Comparison of ENCODE assay signal across 8 cellular contexts in genomic region chr19:801030-801860, GRCh38. TPM values are rescaled to one million over a fixed set of nuclear protein-coding genes. Genes with fewer than 3 reads are reported as not detected.
A peak's percentile ranks its signal among the peaks of the same experiment; 100 is the strongest.
DNase-seq lines count a peak whose midpoint lies in the region; ATAC-seq and TF ChIP-seq lines count a peak whose summit lies in the region.

No MANE protein-coding gene starts in this region.

- TF ChIP-seq POLR2A in spleen (IDR thresholded peaks at IDR 0.05): no peak
- no peak for TF ChIP-seq POLR2A in lower leg skin (IDR thresholded peaks at IDR 0.05)

- peaks cover 15% of the 10 kb centered on the region for H3K4me1 ChIP-seq in right cardiac atrium (ENCODE audit: control insufficient read depth, insufficient read depth, low read length)
- peaks cover 52 to 88% (median 74%) of the 10 kb centered on the region in 6 donors for H3K4me1 ChIP-seq in spleen

- H3K9me3 ChIP-seq in right cardiac atrium (ENCODE audit: control insufficient read depth, low read length) (no peaks in the 10 kb centered on the region), spleen (no peaks in the 10 kb centered on the region)

- H3K36me3 Mint-ChIP-seq in activated naive CD4-positive, alpha-beta T cell treated with anti-CD3 and anti-CD28 coated beads, Interleukin-2, amount 50 U/mL, for 72 hours: peaks cover 40 to 42% of the 10 kb centered on the region in 2 donors

- ATAC-seq in activated naive CD4-positive, alpha-beta T cell treated with anti-CD3 and anti-CD28 coated beads, Interleukin-2, amount 50 U/mL, for 72 hours: no peak
- peak; percentile 2 to 17 for ATAC-seq in right cardiac atrium
- ATAC-seq in GM18519 (IDR thresholded peaks at IDR 0.05; ENCODE audit: low FRiP score, unreplicated experiment): no peak

- H3K4me3 ChIP-seq in right cardiac atrium (ENCODE audit: low read length) (peak overlapping the region; percentile 1), spleen (peak overlapping the region in 7 of 8 donors; percentile 8 to 99 (median 23)), lower leg skin (ENCODE audit: low read depth, poor library complexity, severe bottlenecking) (no peak overlapping the region)

- peak; percentile 4 for DNase-seq in NCI-H2107 treated with DMSO at 0.1 percent for 48 hours (lab: John Stamatoyannopoulos, UW; ENCODE audit: unreplicated experiment)
- DNase-seq in NCI-H2107 (lab: John Stamatoyannopoulos, UW): no peak
- peak in 1 of 2 donors; percentile 41 for DNase-seq in activated naive CD4-positive, alpha-beta T cell treated with anti-CD3 and anti-CD28 coated beads, Interleukin-2, amount 50 U/mL, for 72 hours (ENCODE audit: low spot score in 2 of 2)
- peak; percentile 89 to 94 (median 93) for DNase-seq in right cardiac atrium
- no peak for DNase-seq in spleen
- DNase-seq in HuH-7 (ENCODE audit: low spot score): no peak
- no peak for DNase-seq in lower leg skin (ENCODE audit: low spot score in 2 of 2)

- TF ChIP-seq CTCF in spleen (IDR thresholded peaks at IDR 0.05 in 8 of 11, conservative IDR thresholded peaks at IDR 0.05 in 3 of 11) (no peak), lower leg skin (IDR thresholded peaks at IDR 0.05) (no peak)

- WGBS in right cardiac atrium: 22% methylated on average over 29 of the region's 29 CpGs
- WGBS in spleen, 5 donors: 27 to 57% (median 41%) methylated on average over 15 to 29 of the region's 29 CpGs
- WGBS in lower leg skin, 2 donors: 28 to 34% methylated on average over 17 to 28 of the region's 29 CpGs

- H3K27ac ChIP-seq in right cardiac atrium (ENCODE audit: low read length) (peak overlapping the region; percentile 27), spleen (peak overlapping the region in 7 of 8 donors; percentile 38 to 100 (median 64))

- H3K36me3 ChIP-seq in spleen: peaks cover 5 to 72% (median 37%) of the 10 kb centered on the region in 6 donors

- H3K27me3 ChIP-seq in right cardiac atrium (ENCODE audit: control insufficient read depth, insufficient read depth) (no peaks in the 10 kb centered on the region), spleen (replicated peaks in 1 of 7) (no peaks in the 10 kb centered on the region)

- H3K9me3 Mint-ChIP-seq in activated naive CD4-positive, alpha-beta T cell treated with anti-CD3 and anti-CD28 coated beads, Interleukin-2, amount 50 U/mL, for 72 hours: no peaks in the 10 kb centered on the region

- intact Hi-C loops in right cardiac atrium (cut with DNase I): loop anchor here in 1 of 4 donors (10.0 kb wide), 1 partner anchor 54 kb away; the partner anchor contains the start of genes CFD and ELANE
- intact Hi-C loops in spleen (cut with DNase I; ENCODE audit: low total_unique reads): no loop called here
- intact Hi-C loops in lower leg skin (cut with DNase I; ENCODE audit: low total_unique reads): no loop called here

- peak overlapping the region; percentile 92 to 98 for H3K27ac Mint-ChIP-seq in activated naive CD4-positive, alpha-beta T cell treated with anti-CD3 and anti-CD28 coated beads, Interleukin-2, amount 50 U/mL, for 72 hours

RNA-seq across cellular contexts. Expression of gene PTBP1, which starts 4.0 kb away (rescaled TPM):
- total RNA-seq in activated naive CD4-positive, alpha-beta T cell treated with anti-CD3 and anti-CD28 coated beads, Interleukin-2, amount 50 U/mL, for 72 hours: 100 to 1,000 TPM; 485 to 591 TPM
- total RNA-seq in right cardiac atrium (100 to 1,000 TPM in 1 of 4 donors, 10 to 100 TPM in 3; 67.5 to 119 (median 82.3) TPM), spleen (100 to 1,000 TPM; 147 to 305 (median 247) TPM), lower leg skin (100 to 1,000 TPM; 167 to 237 (median 205) TPM)
- polyA plus RNA-seq in right cardiac atrium (42.9 TPM), spleen (100 to 1,000 TPM in 1 of 3 donors, 10 to 100 TPM in 2; 89.9 to 130 (median 98.6) TPM)

RNA-seq across cellular contexts. Expression of gene PLPPR3, which starts 20.5 kb away (rescaled TPM):
- total RNA-seq in activated naive CD4-positive, alpha-beta T cell treated with anti-CD3 and anti-CD28 coated beads, Interleukin-2, amount 50 U/mL, for 72 hours: not detected
- total RNA-seq in right cardiac atrium: not detected
- 0.05 TPM for polyA plus RNA-seq in right cardiac atrium
- under 1 TPM in 5 of 7 donors, not detected in 2; 0.27 to 0.79 (median 0.43) TPM for total RNA-seq in spleen
- under 1 TPM in 1 of 3 donors, not detected in 2; 0.03 TPM for polyA plus RNA-seq in spleen
- total RNA-seq in lower leg skin: not detected

RNA-seq across cellular contexts. Expression of gene AZU1, which starts 26.4 kb away (rescaled TPM):
- total RNA-seq in activated naive CD4-positive, alpha-beta T cell treated with anti-CD3 and anti-CD28 coated beads, Interleukin-2, amount 50 U/mL, for 72 hours: not detected
- not detected for total RNA-seq in right cardiac atrium
- polyA plus RNA-seq in right cardiac atrium: 0.11 TPM
- total RNA-seq in spleen: 10 to 100 TPM in 3 of 7 donors, 1 to 10 TPM in 4; 3.1 to 69.7 (median 9.6) TPM
- 1 to 10 TPM; 1.7 to 7.6 (median 4.2) TPM for polyA plus RNA-seq in spleen
- under 1 TPM in 2 of 4 donors, not detected in 2; 0.37 to 0.76 TPM for total RNA-seq in lower leg skin

RNA-seq across cellular contexts. Expression of gene PRTN3, which starts 39.6 kb away (rescaled TPM):
- not detected for total RNA-seq in activated naive CD4-positive, alpha-beta T cell treated with anti-CD3 and anti-CD28 coated beads, Interleukin-2, amount 50 U/mL, for 72 hours
- total RNA-seq in right cardiac atrium (not detected), spleen (100 to 1,000 TPM in 1 of 7 donors, 10 to 100 TPM in 3, 1 to 10 TPM in 3; 2.8 to 168 (median 11.7) TPM), lower leg skin (under 1 TPM in 1 of 4 donors, not detected in 3; 0.86 TPM)
- polyA plus RNA-seq in right cardiac atrium (not detected), spleen (1 to 10 TPM in 2 of 3 donors, under 1 TPM in 1; 0.89 to 3.3 (median 1.3) TPM)

RNA-seq across cellular contexts. Expression of gene MISP, which starts 50.3 kb away (rescaled TPM):
- under 1 TPM in 1 of 2 donors, not detected in 1; 0.50 TPM for total RNA-seq in activated naive CD4-positive, alpha-beta T cell treated with anti-CD3 and anti-CD28 coated beads, Interleukin-2, amount 50 U/mL, for 72 hours
- total RNA-seq in right cardiac atrium (under 1 TPM in 1 of 4 donors, not detected in 3; 0.22 TPM), spleen (not detected), lower leg skin (1 to 10 TPM in 2 of 4 donors, under 1 TPM in 2; 0.08 to 2.8 (median 0.92) TPM)
- polyA plus RNA-seq in right cardiac atrium (0.02 TPM), spleen (under 1 TPM in 1 of 3 donors, not detected in 2; 0.13 TPM)

Comparison
In these comparisons a context has a peak if more than half of its experiments do, and no peak if none do; other contexts are left out.
1. DNase-seq: peak in NCI-H2107 treated with DMSO at 0.1 percent for 48 hours (single experiment) and right cardiac atrium (3 of 3); none in NCI-H2107 (single experiment), spleen (single experiment), HuH-7 (single experiment) and lower leg skin (0 of 2).
2. ATAC-seq: peak in right cardiac atrium (2 of 2); none in activated naive CD4-positive, alpha-beta T cell treated with anti-CD3 and anti-CD28 coated beads, Interleukin-2, amount 50 U/mL, for 72 hours (0 of 2) and GM18519 (single experiment).